Comparison of ENCODE assay signal across 8 cellular contexts in genomic region chr3:190101320-190102117, GRCh38. TPM values are rescaled to one million over a fixed set of nuclear protein-coding genes. Genes with fewer than 3 reads are reported as not detected.
A peak's percentile ranks its signal among the peaks of the same experiment; 100 is the strongest.
DNase-seq lines count a peak whose midpoint lies in the region; ATAC-seq, FAIRE-seq and TF ChIP-seq lines count a peak whose summit lies in the region.

No MANE protein-coding gene starts in this region.

- H3K4me3 Mint-ChIP-seq in stimulated activated naive CD8-positive, alpha-beta T cell treated with anti-CD3 and anti-CD28 coated beads, Interleukin-15, Interleukin-2, amounts not matched to agents 100 ng/mL and 50 ng/mL, for 24 hours = peak overlapping the region; percentile 51
- H3K4me3 Mint-ChIP-seq in activated naive CD8-positive, alpha-beta T cell treated with anti-CD3 and anti-CD28 coated beads for 36 hours = peak overlapping the region; percentile 54
- peak overlapping the region in 2 of 7 donors; percentile 33 to 45 for H3K4me3 Mint-ChIP-seq in CD8-positive, alpha-beta memory T cell

- no peaks in the 10 kb centered on the region for H3K9me3 Mint-ChIP-seq in stimulated activated naive CD8-positive, alpha-beta T cell treated with anti-CD3 and anti-CD28 coated beads, Interleukin-15, Interleukin-2, amounts not matched to agents 100 ng/mL and 50 ng/mL, for 24 hours
- no peaks in the 10 kb centered on the region for H3K9me3 Mint-ChIP-seq in activated naive CD8-positive, alpha-beta T cell treated with anti-CD3 and anti-CD28 coated beads for 36 hours
- H3K9me3 Mint-ChIP-seq in CD8-positive, alpha-beta memory T cell = no peaks in the 10 kb centered on the region

- no peaks in the 10 kb centered on the region for H3K36me3 ChIP-seq in HepG2 (replicated peaks in 1 of 2; ENCODE audit: control insufficient read depth in 1 of 2, insufficient read depth in 2 of 2, low read length in 2 of 2)
- H3K36me3 ChIP-seq in CD8-positive, alpha-beta memory T cell (ENCODE audit: insufficient read depth, low read length) = no peaks in the 10 kb centered on the region

- no peaks in the 10 kb centered on the region for H3K27me3 ChIP-seq in HepG2 (ENCODE audit: control insufficient read depth in 1 of 2, insufficient read depth in 2 of 2, low read length in 2 of 2)
- H3K27me3 ChIP-seq in CD8-positive, alpha-beta memory T cell (ENCODE audit: insufficient read depth, low read length, poor library complexity, severe bottlenecking) = no peaks in the 10 kb centered on the region

- POLR2A ChIA-PET in HepG2 (lab: Yijun Ruan, JAX) = no interaction called here
- POLR2A ChIA-PET in CD8-positive, alpha-beta memory T cell (lab: Charles Lee) = no interaction called here

- H3K27me3 Mint-ChIP-seq in stimulated activated naive CD8-positive, alpha-beta T cell treated with anti-CD3 and anti-CD28 coated beads, Interleukin-15, Interleukin-2, amounts not matched to agents 100 ng/mL and 50 ng/mL, for 24 hours = peaks cover 11% of the 10 kb centered on the region
- peaks cover 35% of the 10 kb centered on the region for H3K27me3 Mint-ChIP-seq in activated naive CD8-positive, alpha-beta T cell treated with anti-CD3 and anti-CD28 coated beads for 36 hours
- H3K27me3 Mint-ChIP-seq in CD8-positive, alpha-beta memory T cell = peaks cover 5% of the 10 kb centered on the region in 2 donors

- H3K4me1 ChIP-seq in HepG2 (ENCODE audit: insufficient read depth, low read length) = no peaks in the 10 kb centered on the region
- no peaks in the 10 kb centered on the region for H3K4me1 ChIP-seq in CD8-positive, alpha-beta memory T cell (ENCODE audit: insufficient read depth, low read length)

- CTCF ChIA-PET in HepG2 (lab: Yijun Ruan, JAX; ENCODE audit: low intra/inter-chr PET ratio, low total read pairs) = no interaction called here
- CTCF ChIA-PET in CD8-positive, alpha-beta memory T cell (lab: Charles Lee) = no interaction called here

- DNase-seq in stimulated activated naive CD8-positive, alpha-beta T cell treated with anti-CD3 and anti-CD28 coated beads, Interleukin-15, Interleukin-2, amounts not matched to agents 100 U/mL and 50 U/mL, for 24 hours = no peak
- no peak for DNase-seq in activated naive CD8-positive, alpha-beta T cell treated with anti-CD3 and anti-CD28 coated beads for 36 hours
- no peak for DNase-seq in HepG2 (ENCODE audit: low spot score)
- no peak for DNase-seq in GM19238 (ENCODE audit: insufficient read length, low spot score)
- no peak for DNase-seq in NCI-H2196 treated with DMSO at 0.1 percent for 48 hours (lab: John Stamatoyannopoulos, UW; ENCODE audit: unreplicated experiment)
- no peak for DNase-seq in LoVo (ENCODE audit: low spot score)
- DNase-seq in CD8-positive, alpha-beta memory T cell = no peak

- H3K9me3 ChIP-seq in HepG2 (ENCODE audit: low read length) = no peaks in the 10 kb centered on the region
- no peaks in the 10 kb centered on the region for H3K9me3 ChIP-seq in CD8-positive, alpha-beta memory T cell (ENCODE audit: low read length)

- no peak overlapping the region for H3K9ac ChIP-seq in HepG2 (ENCODE audit: insufficient read depth, low read depth, low read length)

- BruUV-seq in HepG2 (replicated peaks; lab: Mats Ljungman, UMichigan) = no TSS peak

- H3K36me3 Mint-ChIP-seq in stimulated activated naive CD8-positive, alpha-beta T cell treated with anti-CD3 and anti-CD28 coated beads, Interleukin-15, Interleukin-2, amounts not matched to agents 100 ng/mL and 50 ng/mL, for 24 hours (ENCODE audit: low read depth) = no peaks in the 10 kb centered on the region
- H3K36me3 Mint-ChIP-seq in activated naive CD8-positive, alpha-beta T cell treated with anti-CD3 and anti-CD28 coated beads for 36 hours = no peaks in the 10 kb centered on the region
- H3K36me3 Mint-ChIP-seq in CD8-positive, alpha-beta memory T cell = no peaks in the 10 kb centered on the region

- TF ChIP-seq RAD21 in HepG2 (CRISPR knock-in tag; IDR thresholded peaks at IDR 0.05) = no peak

- WGBS in HepG2 (ENCODE audit: low lambda C conversion rate) = 32% methylated on average over 8 of the region's 8 CpGs

- H3K4me2 ChIP-seq in HepG2 (ENCODE audit: low read depth, low read length) = no peak overlapping the region

- in situ Hi-C loops in HepG2 (cut with HindIII; ENCODE audit: extremely low pct_ligation_motif_present, low pct_unique_long_range_greater_than_20kb) = no loop called here

- no peak for TF ChIP-seq EP300 in HepG2 (IDR thresholded peaks at IDR 0.05; ENCODE audit: low read depth in 2 of 2, low read length in 2 of 2)
- TF ChIP-seq EP300 in HepG2 (CRISPR knock-in tag; IDR thresholded peaks at IDR 0.05; ENCODE audit: borderline replicate concordance) = no peak

- no peaks in the 10 kb centered on the region for H4K20me1 ChIP-seq in HepG2 (ENCODE audit: insufficient read depth, low read length)

- intact Hi-C loops in HepG2 (cut with micrococcal nuclease; ENCODE audit: unreplicated experiment) = no loop called here

- no peak for TF ChIP-seq POLR2A in HepG2 (IDR thresholded peaks at IDR 0.05; ENCODE audit: insufficient read depth in 1 of 2, low read depth in 2 of 2, low read length in 2 of 2)

- H3K27ac Mint-ChIP-seq in stimulated activated naive CD8-positive, alpha-beta T cell treated with anti-CD3 and anti-CD28 coated beads, Interleukin-15, Interleukin-2, amounts not matched to agents 100 ng/mL and 50 ng/mL, for 24 hours = no peak overlapping the region
- no peak overlapping the region for H3K27ac Mint-ChIP-seq in activated naive CD8-positive, alpha-beta T cell treated with anti-CD3 and anti-CD28 coated beads for 36 hours
- peak overlapping the region in 1 of 8 donors; percentile 27 for H3K27ac Mint-ChIP-seq in CD8-positive, alpha-beta memory T cell

- no peaks in the 10 kb centered on the region for H3K79me2 ChIP-seq in HepG2 (ENCODE audit: insufficient read depth, low read length)

- no peak for ATAC-seq in stimulated activated naive CD8-positive, alpha-beta T cell treated with anti-CD3 and anti-CD28 coated beads, Interleukin-15, Interleukin-2, amounts not matched to agents 100 U/mL and 50 U/mL, for 24 hours
- ATAC-seq in HepG2 = no peak

- FAIRE-seq in HepG2 (lab: Jason Lieb, UNC) = no peak

- no peaks in the 10 kb centered on the region for H3K4me1 Mint-ChIP-seq in stimulated activated naive CD8-positive, alpha-beta T cell treated with anti-CD3 and anti-CD28 coated beads, Interleukin-15, Interleukin-2, amounts not matched to agents 100 ng/mL and 50 ng/mL, for 24 hours (ENCODE audit: low read depth)
- H3K4me1 Mint-ChIP-seq in activated naive CD8-positive, alpha-beta T cell treated with anti-CD3 and anti-CD28 coated beads for 36 hours = peaks cover 3% of the 10 kb centered on the region
- H3K4me1 Mint-ChIP-seq in CD8-positive, alpha-beta memory T cell = peaks cover 0 to 9% (median 0%) of the 10 kb centered on the region in 3 donors

- H3K4me3 ChIP-seq in HepG2 (replicated peaks in 1 of 3; ENCODE audit: insufficient read depth in 1 of 3, low read depth in 2 of 3, low read length in 3 of 3) = no peak overlapping the region
- no peak overlapping the region for H3K4me3 ChIP-seq in CD8-positive, alpha-beta memory T cell (ENCODE audit: low read length)

- H3K27ac ChIP-seq in HepG2 (ENCODE audit: extremely low read length, insufficient read depth, low read length) = no peak overlapping the region
- no peak overlapping the region for H3K27ac ChIP-seq in CD8-positive, alpha-beta memory T cell (ENCODE audit: low read depth, low read length)

- no peak for TF ChIP-seq CTCF in HepG2 (CRISPR knock-in tag; IDR thresholded peaks at IDR 0.05)

- H2AFZ ChIP-seq in HepG2 (ENCODE audit: low read length) = no peak overlapping the region

TF ChIP-seq in HepG2, 621 proteins besides CTCF, POLR2A, EP300 and RAD21 (continues in another document):
- TF ChIP-seq ATF7 (IDR thresholded peaks at IDR 0.05) (0 out of 2 replicates have a peak, but pooled peaks have one; percentile 16), ATF7 (CRISPR knock-in tag; IDR thresholded peaks at IDR 0.05) (no peak)

RNA-seq across cellular contexts. Expression of gene P3H2, which starts 19.2 kb away (rescaled TPM):
- total RNA-seq in activated naive CD8-positive, alpha-beta T cell treated with anti-CD3 and anti-CD28 coated beads for 36 hours = not detected
- not detected in 2 replicates for total RNA-seq in HepG2 (2016; rRNA removed; fragmentation: Illumina TruSeq; extraction: Trizol)
- not detected in 2 replicates for total RNA-seq in HepG2 (2016; cell fraction: cytosol; rRNA removed; fragmentation: Illumina TruSeq; extraction: Trizol; ENCODE audit: low read depth)
- total RNA-seq in HepG2 (2016; cell fraction: insoluble cytoplasmic fraction; rRNA removed; fragmentation: Illumina TruSeq; extraction: Trizol) = not detected in 2 replicates
- total RNA-seq in HepG2 (2016; cell fraction: membrane; rRNA removed; fragmentation: Illumina TruSeq; extraction: Trizol) = not detected in 2 replicates
- total RNA-seq in HepG2 (2016; cell fraction: nucleus; rRNA removed; fragmentation: Illumina TruSeq; extraction: Trizol) = not detected in 2 replicates
- not detected in 2 replicates for polyA plus RNA-seq in HepG2 (2011; rRNA removed)
- polyA plus RNA-seq in HepG2 (2011; cell fraction: cytosol; rRNA removed) = 0.11 TPM in 1 of 2 replicates, not detected in the other
- not detected in 2 replicates for polyA plus RNA-seq in HepG2 (2011; cell fraction: nucleus; rRNA removed)
- not detected in 2 replicates for polyA plus RNA-seq in HepG2 (2012)
- not detected in 2 replicates for polyA plus RNA-seq in HepG2 (2016; cell fraction: cytosol; fragmentation: Illumina TruSeq; extraction: Trizol; ENCODE audit: low read depth)
- polyA plus RNA-seq in HepG2 (2016; cell fraction: insoluble cytoplasmic fraction; fragmentation: Illumina TruSeq; extraction: Trizol; ENCODE audit: low read depth) = not detected in 2 replicates
- polyA plus RNA-seq in HepG2 (2016; cell fraction: membrane; fragmentation: Illumina TruSeq; extraction: Trizol; ENCODE audit: low read depth) = not detected in 2 replicates
- not detected in 2 replicates for polyA plus RNA-seq in HepG2 (2016; cell fraction: nucleus; fragmentation: Illumina TruSeq; extraction: Trizol; ENCODE audit: insufficient read depth, low read depth)
- not detected in 2 replicates for polyA minus RNA-seq in HepG2 (2011; rRNA and poly(A)+ RNA removed; ENCODE audit: low replicate concordance)
- not detected in 2 replicates for polyA minus RNA-seq in HepG2 (2011; cell fraction: cytosol; rRNA and poly(A)+ RNA removed)
- polyA minus RNA-seq in HepG2 (2011; cell fraction: nucleus; rRNA and poly(A)+ RNA removed) = not detected in 2 replicates
- total RNA-seq in CD8-positive, alpha-beta memory T cell = not detected
- not detected for polyA plus RNA-seq in CD8-positive, alpha-beta memory T cell
